Comparison of ENCODE assay signal across 8 cellular contexts in genomic region chr7:98283127-98283886, GRCh38. TPM values are rescaled to one million over a fixed set of nuclear protein-coding genes. Genes with fewer than 3 reads are reported as not detected.
DNase-seq lines count a peak whose midpoint lies in the region; ATAC-seq and TF ChIP-seq lines count a peak whose summit lies in the region.

No MANE protein-coding gene starts in this region.

- POLR2A ChIA-PET in activated CD4-positive, alpha-beta T cell treated with anti-CD3 and anti-CD28 coated beads for 36 hours (lab: Charles Lee) = no interaction called here

- peak; percentile 85 to 86 for TF ChIP-seq POLR2A in gastrocnemius medialis (IDR thresholded peaks at IDR 0.05)

- no peaks in the 10 kb centered on the region for H3K27me3 Mint-ChIP-seq in activated CD4-positive, alpha-beta T cell treated with anti-CD3 and anti-CD28 coated beads for 36 hours
- H3K27me3 Mint-ChIP-seq in activated T-helper 1 cell treated with anti-CD3 and anti-CD28 coated beads, Interleukin-12 subunit alpha, Interleukin-12 subunit beta, Interleukin-2, Interleukin-4 antibody, amounts not matched to agents 30 ng/mL and 10 ng/mL and 1 ng/mL, durations not matched to agents 14 hours and 24 hours and 36 hours (ENCODE audit: insufficient read depth) = no peaks in the 10 kb centered on the region

- H3K4me1 Mint-ChIP-seq in activated CD4-positive, alpha-beta T cell treated with anti-CD3 and anti-CD28 coated beads for 36 hours = peaks cover 29% of the 10 kb centered on the region
- peaks cover 16% of the 10 kb centered on the region for H3K4me1 Mint-ChIP-seq in activated T-helper 1 cell treated with anti-CD3 and anti-CD28 coated beads, Interleukin-12 subunit alpha, Interleukin-12 subunit beta, Interleukin-2, Interleukin-4 antibody, amounts not matched to agents 30 ng/mL and 10 ng/mL and 1 ng/mL, durations not matched to agents 14 hours and 24 hours and 36 hours (ENCODE audit: low read depth)

- peaks cover 6% of the 10 kb centered on the region for H3K36me3 Mint-ChIP-seq in activated CD4-positive, alpha-beta T cell treated with anti-CD3 and anti-CD28 coated beads for 36 hours (ENCODE audit: low read depth)
- H3K36me3 Mint-ChIP-seq in activated T-helper 1 cell treated with anti-CD3 and anti-CD28 coated beads, Interleukin-12 subunit alpha, Interleukin-12 subunit beta, Interleukin-2, Interleukin-4 antibody, amounts not matched to agents 30 ng/mL and 10 ng/mL and 1 ng/mL, durations not matched to agents 14 hours and 24 hours and 36 hours (ENCODE audit: low read depth) = peaks cover 8% of the 10 kb centered on the region

- no peak for TF ChIP-seq CTCF in left ventricle myocardium inferior (IDR thresholded peaks at IDR 0.05; ENCODE audit: borderline replicate concordance)
- no peak for TF ChIP-seq CTCF in gastrocnemius medialis (IDR thresholded peaks at IDR 0.05 in 4 of 5, conservative IDR thresholded peaks at IDR 0.05 in 1 of 5)

- CTCF ChIA-PET in activated CD4-positive, alpha-beta T cell treated with anti-CD3 and anti-CD28 coated beads for 36 hours (lab: Charles Lee) = interaction anchor here (0.7 to 0.9 kb wide), 3 partner anchors 24 to 1122 kb away, joined by 3 read pairs; no protein-coding TSS in a partner anchor

- intact Hi-C loops in activated CD4-positive, alpha-beta T cell treated with anti-CD3 and anti-CD28 coated beads for 36 hours (cut with DNase I, micrococcal nuclease) = loop anchor here (5.0 to 10.0 kb wide), 4 partner anchors 81 to 1099 kb away; partner anchors contain the start of genes BAIAP2L1 (in 1 of the 2) and LMTK2 (in 1 of the 2)
- intact Hi-C loops in activated T-helper 1 cell treated with anti-CD3 and anti-CD28 coated beads, Interleukin-12 subunit alpha, Interleukin-12 subunit beta, Interleukin-2, Interleukin-4 antibody, amounts not matched to agents 30 ng/mL and 10 ng/mL and 1 ng/mL, durations not matched to agents 14 hours and 24 hours and 36 hours (cut with micrococcal nuclease) = loop anchor here (5.0 kb wide), 1 partner anchor 859 kb away; the partner anchor contains the start of gene SMURF1
- intact Hi-C loops in left ventricle myocardium inferior (cut with micrococcal nuclease) = no loop called here
- intact Hi-C loops in gastrocnemius medialis (cut with DNase I; ENCODE audit: low total_unique reads) = loop anchor here (5.0 to 10.0 kb wide), 2 partner anchors 119 to 591 kb away; partner anchors contain the start of genes BAIAP2L1, TMEM130 and TRRAP

- peaks cover 76% of the 10 kb centered on the region for H3K4me1 ChIP-seq in left ventricle myocardium inferior
- peaks cover 51 to 52% of the 10 kb centered on the region in 2 donors for H3K4me1 ChIP-seq in gastrocnemius medialis

- H3K4me3 Mint-ChIP-seq in activated CD4-positive, alpha-beta T cell treated with anti-CD3 and anti-CD28 coated beads for 36 hours = peak overlapping the region; percentile 78
- peak overlapping the region; percentile 88 for H3K4me3 Mint-ChIP-seq in activated T-helper 1 cell treated with anti-CD3 and anti-CD28 coated beads, Interleukin-12 subunit alpha, Interleukin-12 subunit beta, Interleukin-2, Interleukin-4 antibody, amounts not matched to agents 30 ng/mL and 10 ng/mL and 1 ng/mL, durations not matched to agents 14 hours and 24 hours and 36 hours

- H3K9me3 ChIP-seq in left ventricle myocardium inferior (replicated peaks) (no peaks in the 10 kb centered on the region), gastrocnemius medialis (no peaks in the 10 kb centered on the region)

- no peaks in the 10 kb centered on the region for H3K9me3 Mint-ChIP-seq in activated CD4-positive, alpha-beta T cell treated with anti-CD3 and anti-CD28 coated beads for 36 hours (ENCODE audit: low read depth)
- no peaks in the 10 kb centered on the region for H3K9me3 Mint-ChIP-seq in activated T-helper 1 cell treated with anti-CD3 and anti-CD28 coated beads, Interleukin-12 subunit alpha, Interleukin-12 subunit beta, Interleukin-2, Interleukin-4 antibody, amounts not matched to agents 30 ng/mL and 10 ng/mL and 1 ng/mL, durations not matched to agents 14 hours and 24 hours and 36 hours

- in situ Hi-C loops in gastrocnemius medialis (cut with MboI; ENCODE audit: low sequenced_read_pairs in 4 of 4) = loop anchor here in 1 of 4 donors (10.0 kb wide), 1 partner anchor 109 kb away; no protein-coding TSS in a partner anchor

- no peak for DNase-seq in activated CD4-positive, alpha-beta T cell treated with anti-CD3 and anti-CD28 coated beads for 36 hours
- no peak for DNase-seq in activated CD4-positive, alpha-beta T cell treated with anti-CD3 and anti-CD28 coated beads for 48 hours
- no peak for DNase-seq in activated T-helper 1 cell treated with anti-CD3 and anti-CD28 coated beads, Interleukin-12 subunit alpha, Interleukin-12 subunit beta, Interleukin-2, Interleukin-4 antibody, amounts not matched to agents 30 ng/mL and 10 ng/mL and 1 ng/mL, durations not matched to agents 14 hours and 24 hours and 36 hours (ENCODE audit: low spot score)
- DNase-seq in left ventricle myocardium inferior = peak; percentile 39
- DNase-seq in gastrocnemius medialis = peak; percentile 84 to 86
- no peak for DNase-seq in NAMALWA (ENCODE audit: low spot score)
- no peak for DNase-seq in activated CD4-positive, alpha-beta T cell treated with anti-CD3 and anti-CD28 coated beads, Interleukin-2, amount 50 U/mL, for 48 hours
- no peak for DNase-seq in HPDE6-E6E7 (ENCODE audit: extremely low spot score)

- H3K27me3 ChIP-seq in left ventricle myocardium inferior (ENCODE audit: low read depth) (no peaks in the 10 kb centered on the region), gastrocnemius medialis (no peaks in the 10 kb centered on the region)

- ATAC-seq in activated CD4-positive, alpha-beta T cell treated with anti-CD3 and anti-CD28 coated beads for 36 hours = no peak
- ATAC-seq in gastrocnemius medialis = peak; percentile 26 to 27

- H3K27ac Mint-ChIP-seq in activated CD4-positive, alpha-beta T cell treated with anti-CD3 and anti-CD28 coated beads for 36 hours = peak overlapping the region; percentile 76
- peak overlapping the region; percentile 83 for H3K27ac Mint-ChIP-seq in activated T-helper 1 cell treated with anti-CD3 and anti-CD28 coated beads, Interleukin-12 subunit alpha, Interleukin-12 subunit beta, Interleukin-2, Interleukin-4 antibody, amounts not matched to agents 30 ng/mL and 10 ng/mL and 1 ng/mL, durations not matched to agents 14 hours and 24 hours and 36 hours

- H3K4me3 ChIP-seq in left ventricle myocardium inferior = peak overlapping the region; percentile 89
- peak overlapping the region; percentile 84 to 98 (median 92) for H3K4me3 ChIP-seq in gastrocnemius medialis

- H3K36me3 ChIP-seq in left ventricle myocardium inferior (no peaks in the 10 kb centered on the region), gastrocnemius medialis (no peaks in the 10 kb centered on the region)

- H3K27ac ChIP-seq in left ventricle myocardium inferior (replicated peaks) = peak overlapping the region; percentile 98
- H3K27ac ChIP-seq in gastrocnemius medialis = peak overlapping the region; percentile 96 to 100 (median 99)

RNA-seq across cellular contexts. Expression of gene BRI3, which starts 1.8 kb away (rescaled TPM):
- 10 to 100 TPM; 45.1 to 47.6 TPM for total RNA-seq in activated CD4-positive, alpha-beta T cell treated with anti-CD3 and anti-CD28 coated beads for 36 hours
- 67.1 and 68.3 TPM in 2 replicates for total RNA-seq in activated T-helper 1 cell treated with anti-CD3 and anti-CD28 coated beads, Interleukin-12 subunit alpha, Interleukin-12 subunit beta, Interleukin-2, Interleukin-4 antibody, amounts not matched to agents 30 ng/mL and 10 ng/mL and 1 ng/mL, durations not matched to agents 14 hours and 24 hours and 36 hours
- total RNA-seq in left ventricle myocardium inferior (201 TPM), gastrocnemius medialis (100 to 1,000 TPM in 3 of 4 donors, 10 to 100 TPM in 1; 60.5 to 180 (median 114) TPM)

RNA-seq across cellular contexts. Expression of gene TECPR1, which starts 31.3 kb away (rescaled TPM):
- total RNA-seq in activated CD4-positive, alpha-beta T cell treated with anti-CD3 and anti-CD28 coated beads for 36 hours = 10 to 100 TPM; 21.8 to 26.5 TPM
- 49.1 and 53.6 TPM in 2 replicates for total RNA-seq in activated T-helper 1 cell treated with anti-CD3 and anti-CD28 coated beads, Interleukin-12 subunit alpha, Interleukin-12 subunit beta, Interleukin-2, Interleukin-4 antibody, amounts not matched to agents 30 ng/mL and 10 ng/mL and 1 ng/mL, durations not matched to agents 14 hours and 24 hours and 36 hours
- 17.3 TPM for total RNA-seq in left ventricle myocardium inferior
- 10 to 100 TPM; 16.0 to 59.6 (median 33.9) TPM for total RNA-seq in gastrocnemius medialis

Comparison
In these comparisons a context has a peak if more than half of its experiments do, and no peak if none do; other contexts are left out.
1. DNase-seq: peak in left ventricle myocardium inferior (single experiment) and gastrocnemius medialis (2 of 2); none in activated CD4-positive, alpha-beta T cell treated with anti-CD3 and anti-CD28 coated beads for 36 hours (single experiment), activated CD4-positive, alpha-beta T cell treated with anti-CD3 and anti-CD28 coated beads for 48 hours (single experiment), activated T-helper 1 cell treated with anti-CD3 and anti-CD28 coated beads, Interleukin-12 subunit alpha, Interleukin-12 subunit beta, Interleukin-2, Interleukin-4 antibody, amounts not matched to agents 30 ng/mL and 10 ng/mL and 1 ng/mL, durations not matched to agents 14 hours and 24 hours and 36 hours (single experiment), NAMALWA (single experiment), activated CD4-positive, alpha-beta T cell treated with anti-CD3 and anti-CD28 coated beads, Interleukin-2, amount 50 U/mL, for 48 hours (0 of 2) and HPDE6-E6E7 (single experiment).